In the genomic region with DNA sequence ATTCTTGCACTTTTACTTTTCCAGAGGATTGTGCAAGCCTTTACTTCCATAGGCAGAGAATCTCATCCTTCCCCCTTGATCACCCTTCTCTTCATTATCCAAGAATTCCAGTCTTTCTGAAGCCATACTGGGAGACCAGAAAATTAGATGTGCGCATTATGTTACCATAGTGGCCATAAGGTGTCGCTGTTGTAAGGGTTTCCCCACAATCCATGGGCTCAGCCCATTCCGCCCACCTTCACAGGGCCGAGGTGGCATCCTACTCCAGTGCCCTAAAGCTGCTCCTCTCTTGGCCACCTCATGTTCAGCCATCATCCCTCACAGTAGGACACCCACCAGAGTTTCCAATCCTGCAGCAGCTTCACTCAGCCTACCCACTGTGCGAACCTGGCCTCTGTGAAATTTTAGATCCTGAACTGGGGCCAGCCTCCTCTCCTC, we compare ENCODE assay signal across 8 cellular contexts. TPM values are rescaled to one million over a fixed set of nuclear protein-coding genes. Genes with fewer than 3 reads are reported as not detected.
DNase-seq lines count a peak whose midpoint lies in the region; ATAC-seq, FAIRE-seq and TF ChIP-seq lines count a peak whose summit lies in the region.

No MANE protein-coding gene starts in this region.

- peak; percentile 70 for TF ChIP-seq CTCF in WTC11 (IDR thresholded peaks at IDR 0.05)
- peak; percentile 81 for TF ChIP-seq CTCF in progenitor cell of endocrine pancreas (IDR thresholded peaks at IDR 0.05; ENCODE audit: unreplicated experiment)

- H3K27me3 Mint-ChIP-seq in WTC11 (ENCODE audit: low read depth), result no peaks in the 10 kb centered on the region
- H3K27me3 Mint-ChIP-seq in progenitor cell of endocrine pancreas, result no peaks in the 10 kb centered on the region

- H3K4me3 Mint-ChIP-seq in WTC11 (no peak overlapping the region), progenitor cell of endocrine pancreas (ENCODE audit: low read depth) (no peak overlapping the region)

- peak; percentile 79 for ATAC-seq in WTC11
- no peak for ATAC-seq in GM19452 (IDR thresholded peaks at IDR 0.05; ENCODE audit: unreplicated experiment)

- CTCF ChIA-PET in WTC11 (lab: Charles Lee), result interaction anchor here (0.6 to 8.0 kb wide), 11 partner anchors 11 to 275 kb away, joined by 3 to 149 read pairs (median 7); no protein-coding TSS in a partner anchor

- POLR2A ChIA-PET in WTC11 (lab: Charles Lee), result no interaction called here

- DNase-seq in Daoy (ENCODE audit: low read depth) (peak; percentile 42), HTR-8/SVneo (ENCODE audit: insufficient read length, low spot score) (peak; percentile 61), WTC11 (ENCODE audit: low spot score) (peak; percentile 65), foreskin melanocyte (peak; percentile 46), progenitor cell of endocrine pancreas (ENCODE audit: low spot score, unreplicated experiment) (peak; percentile 30), NCI-H774 (lab: John Stamatoyannopoulos, UW) (no peak), HuH-7.5 (ENCODE audit: low spot score) (no peak)

- no peak for FAIRE-seq in HTR-8/SVneo (lab: Jason Lieb, UNC)

- H3K36me3 Mint-ChIP-seq in WTC11 (peaks cover 48% of the 10 kb centered on the region), progenitor cell of endocrine pancreas (ENCODE audit: insufficient read depth) (peaks cover 30% of the 10 kb centered on the region)

- H3K4me1 Mint-ChIP-seq in WTC11 (peaks cover 26% of the 10 kb centered on the region), progenitor cell of endocrine pancreas (ENCODE audit: low read depth) (peaks cover 21% of the 10 kb centered on the region)

- peak overlapping the region; percentile 89 for H3K27ac Mint-ChIP-seq in WTC11
- H3K27ac Mint-ChIP-seq in progenitor cell of endocrine pancreas, result no peak overlapping the region

- H3K9me3 Mint-ChIP-seq in WTC11 (no peaks in the 10 kb centered on the region), progenitor cell of endocrine pancreas (ENCODE audit: low read depth) (no peaks in the 10 kb centered on the region)

TF ChIP-seq in WTC11, 78 proteins besides CTCF, POLR2A, EP300 and RAD21 (continues in another document):
- TF ChIP-seq ZBTB21 (CRISPR knock-in tag; IDR thresholded peaks at IDR 0.05; ENCODE audit: borderline replicate concordance) (no peak), CREB1 (CRISPR knock-in tag; IDR thresholded peaks at IDR 0.05) (no peak), MXD4 (CRISPR knock-in tag; IDR thresholded peaks at IDR 0.05; ENCODE audit: borderline replicate concordance) (no peak), ZSCAN18 (CRISPR knock-in tag; IDR thresholded peaks at IDR 0.05) (no peak), E2F1 (CRISPR knock-in tag; IDR thresholded peaks at IDR 0.05) (no peak), USF2 (CRISPR knock-in tag; IDR thresholded peaks at IDR 0.05) (no peak), TEAD1 (CRISPR knock-in tag; IDR thresholded peaks at IDR 0.05) (no peak), GRHL2 (CRISPR knock-in tag; IDR thresholded peaks at IDR 0.05; ENCODE audit: insufficient replicate concordance, severe bottlenecking) (no peak), ARID4B (CRISPR knock-in tag; IDR thresholded peaks at IDR 0.05; ENCODE audit: borderline replicate concordance) (no peak)
- TF ChIP-seq, protein P1, sequence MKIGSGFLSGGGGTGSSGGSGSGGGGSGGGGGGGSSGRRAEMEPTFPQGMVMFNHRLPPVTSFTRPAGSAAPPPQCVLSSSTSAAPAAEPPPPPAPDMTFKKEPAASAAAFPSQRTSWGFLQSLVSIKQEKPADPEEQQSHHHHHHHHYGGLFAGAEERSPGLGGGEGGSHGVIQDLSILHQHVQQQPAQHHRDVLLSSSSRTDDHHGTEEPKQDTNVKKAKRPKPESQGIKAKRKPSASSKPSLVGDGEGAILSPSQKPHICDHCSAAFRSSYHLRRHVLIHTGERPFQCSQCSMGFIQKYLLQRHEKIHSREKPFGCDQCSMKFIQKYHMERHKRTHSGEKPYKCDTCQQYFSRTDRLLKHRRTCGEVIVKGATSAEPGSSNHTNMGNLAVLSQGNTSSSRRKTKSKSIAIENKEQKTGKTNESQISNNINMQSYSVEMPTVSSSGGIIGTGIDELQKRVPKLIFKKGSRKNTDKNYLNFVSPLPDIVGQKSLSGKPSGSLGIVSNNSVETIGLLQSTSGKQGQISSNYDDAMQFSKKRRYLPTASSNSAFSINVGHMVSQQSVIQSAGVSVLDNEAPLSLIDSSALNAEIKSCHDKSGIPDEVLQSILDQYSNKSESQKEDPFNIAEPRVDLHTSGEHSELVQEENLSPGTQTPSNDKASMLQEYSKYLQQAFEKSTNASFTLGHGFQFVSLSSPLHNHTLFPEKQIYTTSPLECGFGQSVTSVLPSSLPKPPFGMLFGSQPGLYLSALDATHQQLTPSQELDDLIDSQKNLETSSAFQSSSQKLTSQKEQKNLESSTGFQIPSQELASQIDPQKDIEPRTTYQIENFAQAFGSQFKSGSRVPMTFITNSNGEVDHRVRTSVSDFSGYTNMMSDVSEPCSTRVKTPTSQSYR (CRISPR knock-in tag; IDR thresholded peaks at IDR 0.05), result no peak
- TF ChIP-seq, protein P2, sequence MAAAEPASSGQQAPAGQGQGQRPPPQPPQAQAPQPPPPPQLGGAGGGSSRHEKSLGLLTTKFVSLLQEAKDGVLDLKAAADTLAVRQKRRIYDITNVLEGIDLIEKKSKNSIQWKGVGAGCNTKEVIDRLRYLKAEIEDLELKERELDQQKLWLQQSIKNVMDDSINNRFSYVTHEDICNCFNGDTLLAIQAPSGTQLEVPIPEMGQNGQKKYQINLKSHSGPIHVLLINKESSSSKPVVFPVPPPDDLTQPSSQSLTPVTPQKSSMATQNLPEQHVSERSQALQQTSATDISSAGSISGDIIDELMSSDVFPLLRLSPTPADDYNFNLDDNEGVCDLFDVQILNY (CRISPR knock-in tag; IDR thresholded peaks at IDR 0.05), result no peak

RNA-seq across cellular contexts. Expression of gene CTSH, which starts 35.0 kb away (rescaled TPM):
- 8.2 and 27.5 TPM in 2 replicates for total RNA-seq in Daoy (2014; rRNA removed; shearing (Covaris generic))
- total RNA-seq in WTC11 (2021) (20.4 to 31.8 TPM (median 31.1 TPM) in 3 replicates), progenitor cell of endocrine pancreas (56.4 and 58.2 TPM in 2 replicates)

RNA-seq across cellular contexts. Expression of gene MORF4L1, which starts 37.1 kb away (rescaled TPM):
- total RNA-seq in Daoy (2014; rRNA removed; shearing (Covaris generic)), result 270 and 334 TPM in 2 replicates
- total RNA-seq in WTC11 (2021) (487 to 511 TPM (median 503 TPM) in 3 replicates), progenitor cell of endocrine pancreas (438 and 447 TPM in 2 replicates)

Comparison
In these comparisons a context has a peak if more than half of its experiments do, and no peak if none do; other contexts are left out.
1. DNase-seq: peak in Daoy (single experiment), HTR-8/SVneo (single experiment), WTC11 (single experiment), foreskin melanocyte (single experiment) and progenitor cell of endocrine pancreas (single experiment); none in NCI-H774 (single experiment) and HuH-7.5 (single experiment).